ENCODE assay signal across 11 cellular contexts in genomic region chr12:21576431-21576830, GRCh38. TPM values are rescaled to one million over a fixed set of nuclear protein-coding genes. Genes with fewer than 3 reads are reported as not detected.
"Had no signal": no experiment of that assay in that cellular context is flagged by ENCODE, and none has a peak within 500 bp of the region (broad histone marks: within the 10 kb centered on the region; RNA-seq: fewer than 3 reads in every experiment).

No MANE protein-coding gene starts in this region.

- DNase-seq: IMR-90, KBM-7, KG1 had no signal

- H3K9ac ChIP-seq: KMS-11 had no signal

- H3K4me2 ChIP-seq: KMS-11 had no signal

- H3K4me3 Mint-ChIP-seq: IgD-negative memory B cell had no signal

- ATAC-seq: HepG2, K562 had no signal

- H3K27ac ChIP-seq: HL-60, KMS-11 had no signal

- H3K4me3 ChIP-seq: K562 had no signal

- FAIRE-seq: HepG2, HTR-8/SVneo, K562 had no signal

- H3K9me3 Mint-ChIP-seq: IgD-negative memory B cell had no signal

RNA-seq across cellular contexts. Expression of gene GYS2, which starts 28.2 kb away (rescaled TPM):
- total RNA-seq: HepG2, HT-29, HT1080, IMR-90, K562 had no signal
- polyA plus RNA-seq: HepG2, IgD-negative memory B cell, IMR-90, K562 had no signal

RNA-seq across cellular contexts. Expression of gene SPX, which starts 50.3 kb away (rescaled TPM):
- total RNA-seq: HT-29 had no signal
